20 cellular contexts compared by ENCODE assay signal in the genomic region with DNA sequence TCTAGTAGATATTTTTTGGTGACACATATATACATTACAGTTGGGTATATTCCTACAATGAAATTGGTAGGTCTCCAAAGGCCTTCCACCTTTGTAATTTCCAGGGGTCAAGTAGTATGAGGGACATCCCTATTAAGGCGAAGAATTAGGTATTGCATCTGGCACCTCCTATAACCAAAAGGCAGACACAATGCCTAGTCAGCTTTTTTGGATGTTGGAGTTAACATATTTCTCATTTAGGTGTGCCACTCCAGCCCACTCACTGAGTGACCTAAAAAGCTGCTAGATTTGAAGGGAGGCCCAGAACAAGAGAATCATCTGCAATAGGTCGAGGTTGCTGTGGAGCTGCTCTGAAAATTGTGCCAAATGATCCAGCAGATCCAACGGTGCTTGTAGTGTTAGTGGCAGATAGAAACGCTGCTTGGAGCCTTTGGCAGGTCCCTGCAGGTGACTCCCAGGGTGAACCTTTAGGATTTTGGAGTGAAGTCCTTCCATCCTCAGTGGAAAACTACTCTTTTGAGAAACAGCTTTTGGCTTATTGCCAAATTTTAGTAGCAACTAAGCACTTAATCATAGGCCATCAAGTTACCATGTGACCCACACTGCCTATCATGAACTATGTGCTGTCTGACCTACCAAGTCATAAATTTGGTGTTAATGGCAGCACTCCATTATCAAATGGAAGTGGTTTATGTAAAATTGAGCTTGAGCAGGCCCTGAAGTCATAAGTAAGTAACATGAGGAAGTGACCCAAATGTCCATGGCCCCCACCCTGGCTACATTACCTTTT. TPM values are rescaled to one million over a fixed set of nuclear protein-coding genes. Genes with fewer than 3 reads are reported as not detected.
A peak's percentile ranks its signal among the peaks of the same experiment; 100 is the strongest.
DNase-seq lines count a peak whose midpoint lies in the region; ATAC-seq, FAIRE-seq and TF ChIP-seq lines count a peak whose summit lies in the region.
"Had no signal": no experiment of that assay in that cellular context is flagged by ENCODE, and none has a peak within 500 bp of the region (broad histone marks: within the 10 kb centered on the region; RNA-seq: fewer than 3 reads in every experiment).

No MANE protein-coding gene starts in this region.

- H2AFZ ChIP-seq in K562 (ENCODE audit: low read depth, low read length), result peak overlapping the region; percentile 74

- in situ Hi-C loops in K562 (cut with MboI), result loop anchor here (5.0 kb wide), 1 partner anchor 190 kb away; no protein-coding TSS in a partner anchor

- H3K9ac ChIP-seq in K562 (ENCODE audit: insufficient read depth in 1 of 2, low read depth in 2 of 2, low read length in 2 of 2), result no peak overlapping the region
- no peak overlapping the region for H3K9ac ChIP-seq in endodermal cell (ENCODE audit: extremely low read depth, low read length, poor library complexity, severe bottlenecking)
- H3K9ac ChIP-seq: KMS-11 had no signal

- H3K79me2 ChIP-seq in K562 (ENCODE audit: control insufficient read depth, insufficient read depth, low read length), result no peaks in the 10 kb centered on the region

- H3K9me3 ChIP-seq in K562 (replicated peaks; ENCODE audit: control insufficient read depth, insufficient read depth, low read depth, low read length) (no peaks in the 10 kb centered on the region; the same call in 1 of the 2 replicates), endodermal cell (ENCODE audit: control insufficient read depth, low read length) (no peaks in the 10 kb centered on the region)
- no peaks in the 10 kb centered on the region for H3K9me3 ChIP-seq in naive thymus-derived CD4-positive, alpha-beta T cell (ENCODE audit: control insufficient read depth in 2 of 3, low read length in 3 of 3)
- H3K9me3 ChIP-seq: BE2C had no signal

- H3K27ac Mint-ChIP-seq in naive thymus-derived CD4-positive, alpha-beta T cell, result no peak overlapping the region
- H3K27ac Mint-ChIP-seq in activated naive CD4-positive, alpha-beta T cell treated with anti-CD3 and anti-CD28 coated beads, Interleukin-2, amount 10 ng/mL, durations not matched to agents 7 days and 5 days, result no peak overlapping the region
- H3K27ac Mint-ChIP-seq in endodermal cell, result no peak overlapping the region
- H3K27ac Mint-ChIP-seq: CD4-positive, alpha-beta T cell; T-helper 17 cell had no signal

- H3K4me1 ChIP-seq in K562 (replicated peaks in 1 of 2; ENCODE audit: control insufficient read depth in 2 of 2, insufficient read depth in 2 of 2, low read length in 2 of 2), result peaks cover 2 to 18% of the 10 kb centered on the region in 2 experiments; a peak in 2 of 5 replicates
- no peaks in the 10 kb centered on the region for H3K4me1 ChIP-seq in naive thymus-derived CD4-positive, alpha-beta T cell (ENCODE audit: control insufficient read depth in 2 of 2, insufficient read depth in 2 of 2, low read length in 2 of 2)
- no peaks in the 10 kb centered on the region for H3K4me1 ChIP-seq in endodermal cell (ENCODE audit: control insufficient read depth, insufficient read depth, low read length)

- H3K4me2 ChIP-seq in K562 (ENCODE audit: insufficient read depth, low read length), result no peak overlapping the region
- H3K4me2 ChIP-seq: KMS-11 had no signal

- 47% methylated on average over 4 of the region's 4 CpGs for WGBS in K562 (ENCODE audit: insufficient coverage, low coverage, missing lambda C conversion rate)
- 86 to 91% methylated on average over 3 to 4 of the region's 4 CpGs for WGBS in endodermal cell (ENCODE audit: insufficient coverage in 1 of 2, insufficient read length in 1 of 2), 2 experiments

- peaks cover 0 to 19% (median 0%) of the 10 kb centered on the region in 5 donors for H3K27me3 Mint-ChIP-seq in naive thymus-derived CD4-positive, alpha-beta T cell
- peaks cover 1% of the 10 kb centered on the region for H3K27me3 Mint-ChIP-seq in activated naive CD4-positive, alpha-beta T cell treated with anti-CD3 and anti-CD28 coated beads, Interleukin-2, amount 10 ng/mL, durations not matched to agents 7 days and 5 days
- H3K27me3 Mint-ChIP-seq in endodermal cell (ENCODE audit: insufficient read depth), result no peaks in the 10 kb centered on the region
- H3K27me3 Mint-ChIP-seq: CD4-positive, alpha-beta T cell had no signal

- peak; percentile 13 for DNase-seq in A172 (ENCODE audit: low spot score)
- DNase-seq in EH (ENCODE audit: low read depth), result peak; percentile 6
- DNase-seq in LHCN-M2 (ENCODE audit: low read depth), result peak; percentile 7
- DNase-seq in K562 (ENCODE audit: extremely low read depth in 1 of 4, low spot score in 3 of 4), result peak in 1 of 4 experiments; percentile 27
- no peak for DNase-seq in naive thymus-derived CD4-positive, alpha-beta T cell
- no peak for DNase-seq in activated naive CD4-positive, alpha-beta T cell treated with anti-CD3 and anti-CD28 coated beads, Interleukin-2, amount 10 ng/mL, durations not matched to agents 7 days and 5 days
- DNase-seq in endodermal cell, result no peak
- DNase-seq: BE2C; CD4-positive, alpha-beta T cell; DMS53; MG63; NCI-H1417 treated with DMSO at 0.1 percent for 48 hours; NCI-H1930; NCI-H510A treated with DMSO at 0.1 percent for 48 hours; OCI-M1; RPMI8226; T-helper 17 cell had no signal

- H3K4me3 Mint-ChIP-seq in naive thymus-derived CD4-positive, alpha-beta T cell, result no peak overlapping the region
- H3K4me3 Mint-ChIP-seq in activated naive CD4-positive, alpha-beta T cell treated with anti-CD3 and anti-CD28 coated beads, Interleukin-2, amount 10 ng/mL, durations not matched to agents 7 days and 5 days, result no peak overlapping the region
- H3K4me3 Mint-ChIP-seq in endodermal cell, result no peak overlapping the region
- H3K4me3 Mint-ChIP-seq: CD4-positive, alpha-beta T cell; T-helper 17 cell had no signal

- TF ChIP-seq EP300 in K562 (IDR thresholded peaks at IDR 0.05; ENCODE audit: low read length), result no peak

- no peaks in the 10 kb centered on the region for H3K9me3 Mint-ChIP-seq in naive thymus-derived CD4-positive, alpha-beta T cell
- no peaks in the 10 kb centered on the region for H3K9me3 Mint-ChIP-seq in activated naive CD4-positive, alpha-beta T cell treated with anti-CD3 and anti-CD28 coated beads, Interleukin-2, amount 10 ng/mL, durations not matched to agents 7 days and 5 days
- no peaks in the 10 kb centered on the region for H3K9me3 Mint-ChIP-seq in endodermal cell
- H3K9me3 Mint-ChIP-seq: CD4-positive, alpha-beta T cell had no signal

- no peaks in the 10 kb centered on the region for H3K36me3 Mint-ChIP-seq in naive thymus-derived CD4-positive, alpha-beta T cell
- H3K36me3 Mint-ChIP-seq in activated naive CD4-positive, alpha-beta T cell treated with anti-CD3 and anti-CD28 coated beads, Interleukin-2, amount 10 ng/mL, durations not matched to agents 7 days and 5 days, result no peaks in the 10 kb centered on the region
- no peaks in the 10 kb centered on the region for H3K36me3 Mint-ChIP-seq in endodermal cell (ENCODE audit: low read depth)

- 0 out of 3 replicates have a peak overlapping the region, but pooled peaks have one; percentile 30 for H3K27ac ChIP-seq in K562 (ENCODE audit: extremely low read depth, low read depth, low read length)
- no peak overlapping the region for H3K27ac ChIP-seq in naive thymus-derived CD4-positive, alpha-beta T cell (ENCODE audit: low read depth, low read length)
- H3K27ac ChIP-seq in endodermal cell (ENCODE audit: low read depth, low read length), result no peak overlapping the region
- H3K27ac ChIP-seq: KMS-11 had no signal

- no TSS peak for BruUV-seq in K562 (replicated peaks; lab: Mats Ljungman, UMichigan)

- intact Hi-C loops in K562 (cut with micrococcal nuclease), result loop anchor here (5.0 kb wide), 1 partner anchor 225 kb away; no protein-coding TSS in a partner anchor
- intact Hi-C loops in naive thymus-derived CD4-positive, alpha-beta T cell (cut with micrococcal nuclease), result no loop called here

- H3K27me3 ChIP-seq in K562 (ENCODE audit: control insufficient read depth in 2 of 2, insufficient read depth in 2 of 2, low read length in 2 of 2) (no peaks in the 10 kb centered on the region), endodermal cell (ENCODE audit: control insufficient read depth, insufficient read depth, low read length, poor library complexity, severe bottlenecking) (no peaks in the 10 kb centered on the region)
- no peaks in the 10 kb centered on the region for H3K27me3 ChIP-seq in naive thymus-derived CD4-positive, alpha-beta T cell (ENCODE audit: control insufficient read depth in 2 of 2, insufficient read depth in 2 of 2, low read length in 2 of 2)
- H3K27me3 ChIP-seq: BE2C had no signal

- no peak for FAIRE-seq in K562 (lab: Jason Lieb, UNC)

- POLR2A ChIA-PET in K562 (lab: Yijun Ruan, JAX), result interaction anchor here (1.1 kb wide), 1 partner anchor 11 kb away, joined by 4 read pairs; no protein-coding TSS in a partner anchor
- POLR2A ChIA-PET in naive thymus-derived CD4-positive, alpha-beta T cell (lab: Charles Lee), result interaction anchor here (0.8 kb wide), 1 partner anchor 89 kb away, joined by 3 read pairs; no protein-coding TSS in a partner anchor

- H3K36me3 ChIP-seq in K562 (ENCODE audit: control insufficient read depth, insufficient read depth, low read length) (no peaks in the 10 kb centered on the region), endodermal cell (ENCODE audit: control insufficient read depth, insufficient read depth, low read length) (no peaks in the 10 kb centered on the region)
- H3K36me3 ChIP-seq in naive thymus-derived CD4-positive, alpha-beta T cell (ENCODE audit: control insufficient read depth in 2 of 3, insufficient read depth in 3 of 3, low read length in 3 of 3), result no peaks in the 10 kb centered on the region
- H3K36me3 ChIP-seq: BE2C, MG63 had no signal

- ATAC-seq in K562 (peak; percentile 66), esophagus mucosa (no peak)
- ATAC-seq in naive thymus-derived CD4-positive, alpha-beta T cell, result no peak
- ATAC-seq: HCT116, T-helper 17 cell had no signal

- CTCF ChIA-PET in K562 (lab: Yijun Ruan, JAX; ENCODE audit: low intra/inter-chr PET ratio), result no interaction called here
- CTCF ChIA-PET in naive thymus-derived CD4-positive, alpha-beta T cell (lab: Charles Lee), result interaction anchor here (4.4 kb wide), 1 partner anchor 194 kb away, joined by 25 read pairs; no protein-coding TSS in a partner anchor
- CTCF ChIA-PET in activated naive CD4-positive, alpha-beta T cell treated with anti-CD3 and anti-CD28 coated beads, Interleukin-2, amount 10 ng/mL, durations not matched to agents 7 days and 5 days (lab: Charles Lee), result interaction anchor here (3.2 to 5.7 kb wide), 3 partner anchors 195 to 250 kb away, joined by 16 to 98 read pairs (median 29); partner anchors contain the start of gene IL3

- H4K20me1 ChIP-seq in K562 (replicated peaks; ENCODE audit: control insufficient read depth, insufficient read depth, low read length), result no peaks in the 10 kb centered on the region

- H3K4me3 ChIP-seq in K562, result no peak overlapping the region
- H3K4me3 ChIP-seq in naive thymus-derived CD4-positive, alpha-beta T cell (ENCODE audit: low read length), result no peak overlapping the region
- H3K4me3 ChIP-seq in endodermal cell (ENCODE audit: low read length), result no peak overlapping the region
- H3K4me3 ChIP-seq: MG63 had no signal

- H3K9me1 ChIP-seq in K562 (ENCODE audit: control insufficient read depth, insufficient read depth, low read length), result no peaks in the 10 kb centered on the region

- no peak for TF ChIP-seq POLR2A in K562 (conservative IDR thresholded peaks at IDR 0.05)

- no peak for TF ChIP-seq CTCF in K562 (IDR thresholded peaks at IDR 0.05 in 2 of 3, conservative IDR thresholded peaks at IDR 0.05 in 1 of 3; ENCODE audit: insufficient read depth in 2 of 3, low read depth in 1 of 3, low read length in 3 of 3)
- TF ChIP-seq CTCF in endodermal cell (conservative IDR thresholded peaks at IDR 0.05), result no peak

- 0 out of 4 replicates have a peak, but pooled peaks of 1 of the 2 experiments have one; percentile 8 for TF ChIP-seq RAD21 in K562 (CRISPR knock-in tag; conservative IDR thresholded peaks at IDR 0.05 in 1 of 2, IDR thresholded peaks at IDR 0.05 in 1 of 2)

- H3K4me1 Mint-ChIP-seq in naive thymus-derived CD4-positive, alpha-beta T cell, result peaks cover 0 to 5% (median under 1%) of the 10 kb centered on the region in 7 donors
- H3K4me1 Mint-ChIP-seq in activated naive CD4-positive, alpha-beta T cell treated with anti-CD3 and anti-CD28 coated beads, Interleukin-2, amount 10 ng/mL, durations not matched to agents 7 days and 5 days, result peaks cover 4% of the 10 kb centered on the region
- H3K4me1 Mint-ChIP-seq in endodermal cell, result peaks cover 3% of the 10 kb centered on the region
- H3K4me1 Mint-ChIP-seq: T-helper 17 cell had no signal

RNA-seq across cellular contexts. Expression of gene FNIP1, which starts 15.7 kb away (rescaled TPM):
- 50.5 and 59.4 TPM in 2 replicates for total RNA-seq in A172 (2014; rRNA removed; shearing (Covaris generic))
- total RNA-seq in LHCN-M2 (2014; rRNA removed) (46.8 and 55.4 TPM in 2 replicates), K562 (2014; rRNA removed) (18.4 and 19.9 TPM in 2 replicates), K562 (2014; rRNA removed; fragmentation: Illumina TruSeq; extraction: Trizol) (22.1 and 26.4 TPM in 2 replicates), K562 (2015; rRNA removed; fragmentation: Illumina TruSeq; extraction: Trizol) (31.1 and 32.8 TPM in 2 replicates), K562 (2021) (22.1 and 24.6 TPM in 2 replicates), esophagus mucosa (11.7 TPM), endodermal cell (10 to 100 TPM; 19.9 to 25.6 TPM)
- polyA plus RNA-seq in LHCN-M2 (2012), result 6.5 TPM
- 66.1 and 149 TPM in 2 replicates for total RNA-seq in K562 (2011; cell fraction: chromatin; rRNA removed; ENCODE audit: low replicate concordance)
- 49.7 and 55.7 TPM in 2 replicates for total RNA-seq in K562 (2011; cell fraction: nucleolus; rRNA removed)
- 73.5 and 100 TPM in 2 replicates for total RNA-seq in K562 (2011; cell fraction: nucleoplasm; rRNA removed)
- polyA plus RNA-seq in K562 (2011; rRNA removed) (17.9 and 19.7 TPM in 2 replicates), K562 (2014; fragmentation: Illumina TruSeq; extraction: Trizol) (10.3 and 10.7 TPM in 2 replicates), K562 (2014; fragmentation: Nextera tagmentation; extraction: Ambion mirVana) (1 to 10 TPM; 5.0 to 8.7 TPM), K562 (2014; rRNA removed) (9.4 and 12.0 TPM in 2 replicates)
- 5.5 and 9.3 TPM in 2 replicates for polyA plus RNA-seq in K562 (2011; cell fraction: cytosol; rRNA removed)
- polyA plus RNA-seq in K562 (2011; cell fraction: nucleus; rRNA removed), result 17.5 and 20.3 TPM in 2 replicates
- 7.5 and 10.7 TPM in 2 replicates for polyA plus RNA-seq in K562 (2012)
- polyA minus RNA-seq in K562 (2011; rRNA and poly(A)+ RNA removed), result 54.7 and 58.9 TPM in 2 replicates
- 16.2 and 16.4 TPM in 2 replicates for polyA minus RNA-seq in K562 (2011; cell fraction: cytosol; rRNA and poly(A)+ RNA removed)
- polyA minus RNA-seq in K562 (2011; cell fraction: nucleus; rRNA and poly(A)+ RNA removed), result 48.3 and 63.5 TPM in 2 replicates
- total RNA-seq in naive thymus-derived CD4-positive, alpha-beta T cell, result 10 to 100 TPM; 30.5 to 48.5 (median 40.3) TPM
- polyA plus RNA-seq in naive thymus-derived CD4-positive, alpha-beta T cell, result 10 to 100 TPM in 1 of 2 donors, 1 to 10 TPM in 1; 8.8 to 11.3 TPM
- 12.9 TPM for polyA plus RNA-seq in endodermal cell (2013, experiment 1 of 2)
- polyA plus RNA-seq in endodermal cell (2013, experiment 2 of 2), result 12.7 TPM

Comparison
In these comparisons a context has a peak if more than half of its experiments do, and no peak if none do; other contexts are left out.
1. DNase-seq: peak in A172 (single experiment), EH (single experiment) and LHCN-M2 (single experiment); none in naive thymus-derived CD4-positive, alpha-beta T cell (0 of 9), activated naive CD4-positive, alpha-beta T cell treated with anti-CD3 and anti-CD28 coated beads, Interleukin-2, amount 10 ng/mL, durations not matched to agents 7 days and 5 days (single experiment) and endodermal cell (single experiment).